9 cellular contexts compared by ENCODE assay signal in the genomic region with DNA sequence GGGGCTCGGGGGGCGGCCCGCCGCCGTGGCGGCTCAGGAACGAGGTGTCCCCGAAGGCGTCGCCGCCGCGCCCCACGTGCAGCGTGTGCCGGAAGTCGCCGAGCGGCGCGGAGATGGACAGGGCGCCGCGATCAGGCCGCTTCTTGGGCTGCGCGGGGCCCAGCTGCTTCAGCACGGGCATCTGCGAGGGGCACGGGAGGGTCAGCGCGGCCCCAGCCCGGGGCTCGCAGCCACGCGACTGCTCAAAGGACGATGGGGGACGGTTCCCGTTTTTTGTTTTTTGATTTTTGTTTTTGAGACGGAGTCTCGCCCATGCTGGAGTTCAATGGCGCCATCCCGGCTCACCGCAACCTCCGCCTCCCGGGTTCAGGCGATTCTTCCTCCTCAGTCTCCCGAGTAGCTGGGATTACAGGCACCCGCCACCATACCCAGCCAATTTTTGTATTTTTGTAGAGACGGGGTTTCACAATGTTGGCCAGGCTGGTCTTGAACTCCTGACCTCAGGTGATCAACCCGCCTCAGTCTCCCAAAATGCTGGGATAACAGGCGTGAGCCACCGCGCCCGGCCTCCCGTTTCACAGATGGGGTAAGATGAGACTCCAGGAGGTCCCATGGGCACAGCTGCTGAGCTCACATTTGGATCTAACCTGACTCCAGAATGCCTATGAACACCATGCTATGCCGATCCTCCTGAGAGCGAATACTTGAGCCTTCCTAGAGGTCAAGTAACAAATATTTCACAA. TPM values are rescaled to one million over a fixed set of nuclear protein-coding genes. Genes with fewer than 3 reads are reported as not detected.
DNase-seq lines count a peak whose midpoint lies in the region; ATAC-seq, FAIRE-seq and TF ChIP-seq lines count a peak whose summit lies in the region.
"Had no signal": no experiment of that assay in that cellular context is flagged by ENCODE, and none has a peak within 500 bp of the region (broad histone marks: within the 10 kb centered on the region; RNA-seq: fewer than 3 reads in every experiment).

No MANE protein-coding gene starts in this region.

- TF ChIP-seq EP300 in A549 (IDR thresholded peaks at IDR 0.05): no peak

- TF ChIP-seq POLR2A in A549 (IDR thresholded peaks at IDR 0.05; ENCODE audit: low read length): no peak

- H3K4me3 ChIP-seq in A549: peak overlapping the region; percentile 67
- H3K4me3 ChIP-seq in RWPE2 (ENCODE audit: severe bottlenecking): peak overlapping the region; percentile 69
- H3K4me3 ChIP-seq in kidney (ENCODE audit: low read length in 2 of 2): no peak overlapping the region

- WGBS in A549 (ENCODE audit: missing lambda C conversion rate): 94% methylated on average over 45 of the region's 58 CpGs

- H3K4me2 ChIP-seq in A549: peak overlapping the region; percentile 98

- H3K9ac ChIP-seq in kidney (ENCODE audit: low read length in 2 of 2): no peak overlapping the region

- H3K9me3 ChIP-seq in A549 (no peaks in the 10 kb centered on the region), RWPE2 (ENCODE audit: severe bottlenecking) (no peaks in the 10 kb centered on the region), kidney (ENCODE audit: control insufficient read depth in 1 of 2, low read length in 2 of 2) (no peaks in the 10 kb centered on the region)

- no peak for DNase-seq in A549 (ENCODE audit: low read depth in 1 of 2, low spot score in 1 of 2)
- no peak for DNase-seq in RWPE2 (ENCODE audit: low spot score)
- peak; percentile 86 for DNase-seq in kidney
- DNase-seq in NCI-H187 treated with DMSO at 0.1 percent for 48 hours (lab: John Stamatoyannopoulos, UW): no peak
- DNase-seq in NCI-H82 (lab: John Stamatoyannopoulos, UW): no peak
- DNase-seq in amniotic stem cell (lab: John Stamatoyannopoulos, UW): no peak

- ATAC-seq in A549 (no peak), RWPE2 (ENCODE audit: low read depth) (no peak)

- no peaks in the 10 kb centered on the region for H3K27me3 ChIP-seq in RWPE2 (ENCODE audit: insufficient read depth, poor library complexity, severe bottlenecking)

- TF ChIP-seq CTCF in A549 (IDR thresholded peaks at IDR 0.05): no peak
- no peak for TF ChIP-seq CTCF in RWPE2 (IDR thresholded peaks at IDR 0.05; ENCODE audit: poor library complexity, severe bottlenecking)
- no peak for TF ChIP-seq CTCF in kidney (IDR thresholded peaks at IDR 0.05; ENCODE audit: borderline replicate concordance, extremely low read depth, insufficient read depth)

- intact Hi-C loops in kidney (cut with DNase I): no loop called here

- H3K27ac ChIP-seq in A549 (peak overlapping the region; percentile 93 to 95), RWPE2 (ENCODE audit: poor library complexity, severe bottlenecking) (peak overlapping the region; percentile 91), kidney (ENCODE audit: low read depth in 2 of 2, low read length in 2 of 2) (no peak overlapping the region)

- no peak for TF ChIP-seq RAD21 in A549 (conservative IDR thresholded peaks at IDR 0.05 in 1 of 2, IDR thresholded peaks at IDR 0.05 in 1 of 2)

- POLR2A ChIA-PET in A549 (lab: Yijun Ruan, JAX): interaction anchor here (1.6 kb wide), 1 partner anchor 17 kb away, joined by 6 read pairs; the partner anchor contains the start of gene LENG8

- H3K36me3 ChIP-seq in RWPE2 (ENCODE audit: low read depth) (peaks cover 13% of the 10 kb centered on the region), kidney (ENCODE audit: control insufficient read depth in 1 of 2, insufficient read depth in 2 of 2, low read length in 2 of 2) (peaks cover 0 to 9% of the 10 kb centered on the region in 2 donors)

- FAIRE-seq in A549 (lab: Jason Lieb, UNC) (no peak), kidney (lab: Jason Lieb, UNC) (no peak)
- FAIRE-seq: D721Med had no signal

- H3K4me1 ChIP-seq in A549 (peaks cover 26% of the 10 kb centered on the region), RWPE2 (ENCODE audit: insufficient read depth, poor library complexity, severe bottlenecking) (peaks cover 9% of the 10 kb centered on the region), kidney (ENCODE audit: control insufficient read depth in 1 of 2, insufficient read depth in 1 of 2, low read depth in 1 of 2, low read length in 2 of 2) (peaks cover 5 to 16% of the 10 kb centered on the region in 2 donors)

- CTCF ChIA-PET in A549 (lab: Yijun Ruan, JAX): interaction anchor here (1.5 kb wide), 3 partner anchors 12 to 16 kb away, joined by 3 to 5 read pairs (median 4); no protein-coding TSS in a partner anchor

TF ChIP-seq in A549, 52 proteins besides CTCF, POLR2A, EP300 and RAD21:
- TF ChIP-seq HEYL (CRISPR knock-in tag; IDR thresholded peaks at IDR 0.05) (no peak), ZC3H11A (IDR thresholded peaks at IDR 0.05) (no peak)

RNA-seq across cellular contexts. Expression of gene LENG9, which starts 2.0 kb away (rescaled TPM):
- polyA plus RNA-seq in A549 (2011; rRNA removed) (1.9 and 2.1 TPM in 2 replicates), A549 (2017; fragmentation: RNase III; extraction: RNeasy Plus Mini Kit Qiagen cat#74134 plus additional on column Dnase treatment) (3.8 to 4.9 TPM (median 4.1 TPM) in 3 replicates), kidney (ENCODE audit: insufficient read depth, low read depth, low replicate concordance) (2.0 TPM)
- 1.6 and 2.8 TPM in 2 replicates for polyA plus RNA-seq in A549 (2012; cell fraction: cytosol; rRNA removed)
- 2.2 and 4.1 TPM in 2 replicates for polyA plus RNA-seq in A549 (2012; cell fraction: nucleus; rRNA removed)
- polyA minus RNA-seq in A549 (2011; rRNA and poly(A)+ RNA removed): 3.7 and 5.1 TPM in 2 replicates
- 6.8 TPM for total RNA-seq in kidney

RNA-seq across cellular contexts. Expression of gene CDC42EP5, which starts 7.6 kb away (rescaled TPM):
- polyA plus RNA-seq in A549 (2011; rRNA removed) (not detected in 2 replicates), A549 (2017; fragmentation: RNase III; extraction: RNeasy Plus Mini Kit Qiagen cat#74134 plus additional on column Dnase treatment) (not detected in 3 replicates), kidney (ENCODE audit: insufficient read depth, low read depth, low replicate concordance) (19.3 TPM)
- polyA plus RNA-seq in A549 (2012; cell fraction: cytosol; rRNA removed): 0.16 TPM in 1 of 2 replicates, not detected in the other
- polyA plus RNA-seq in A549 (2012; cell fraction: nucleus; rRNA removed): not detected in 2 replicates
- polyA minus RNA-seq in A549 (2011; rRNA and poly(A)+ RNA removed): not detected in 2 replicates
- total RNA-seq in kidney: 29.9 TPM
- total RNA-seq: T-helper 1 cell treated with Interleukin-12 subunit alpha and Interleukin-12 subunit beta and Interleukin-4 antibody, amounts not matched to agents 30 ng/mL and 1 ng/mL, for 36 hours had no signal

RNA-seq across cellular contexts. Expression of gene LENG8, which starts 16.5 kb away (rescaled TPM):
- 30.6 and 52.8 TPM in 2 replicates for polyA plus RNA-seq in A549 (2011; rRNA removed)
- polyA plus RNA-seq in A549 (2012; cell fraction: cytosol; rRNA removed): 48.4 and 62.4 TPM in 2 replicates
- 643 and 655 TPM in 2 replicates for polyA plus RNA-seq in A549 (2012; cell fraction: nucleus; rRNA removed)
- 137 to 148 TPM (median 140 TPM) in 3 replicates for polyA plus RNA-seq in A549 (2017; fragmentation: RNase III; extraction: RNeasy Plus Mini Kit Qiagen cat#74134 plus additional on column Dnase treatment)
- polyA minus RNA-seq in A549 (2011; rRNA and poly(A)+ RNA removed): 42.5 and 48.1 TPM in 2 replicates
- 208 TPM for total RNA-seq in kidney
- polyA plus RNA-seq in kidney (ENCODE audit: insufficient read depth, low read depth, low replicate concordance): 48.6 TPM

RNA-seq across cellular contexts. Expression of gene LAIR2, which starts 37.1 kb away (rescaled TPM):
- polyA plus RNA-seq in A549 (2011; rRNA removed) (not detected in 2 replicates), A549 (2017; fragmentation: RNase III; extraction: RNeasy Plus Mini Kit Qiagen cat#74134 plus additional on column Dnase treatment) (not detected in 3 replicates), kidney (ENCODE audit: insufficient read depth, low read depth, low replicate concordance) (not detected)
- not detected in 2 replicates for polyA plus RNA-seq in A549 (2012; cell fraction: cytosol; rRNA removed)
- not detected in 2 replicates for polyA plus RNA-seq in A549 (2012; cell fraction: nucleus; rRNA removed)
- polyA minus RNA-seq in A549 (2011; rRNA and poly(A)+ RNA removed): not detected in 2 replicates
- not detected for total RNA-seq in kidney
- total RNA-seq: kidney epithelial cell had no signal

RNA-seq across cellular contexts. Expression of gene TTYH1, which starts 50.3 kb away (rescaled TPM):
- polyA plus RNA-seq in A549 (2011; rRNA removed) (0.31 and 0.56 TPM in 2 replicates), A549 (2017; fragmentation: RNase III; extraction: RNeasy Plus Mini Kit Qiagen cat#74134 plus additional on column Dnase treatment) (0.15 to 0.32 TPM in 2 of 3 replicates, not detected in the other), kidney (ENCODE audit: insufficient read depth, low read depth, low replicate concordance) (1.9 TPM)
- 0.26 and 0.33 TPM in 2 replicates for polyA plus RNA-seq in A549 (2012; cell fraction: cytosol; rRNA removed)
- polyA plus RNA-seq in A549 (2012; cell fraction: nucleus; rRNA removed): 0.48 and 0.50 TPM in 2 replicates
- 0.29 and 1.1 TPM in 2 replicates for polyA minus RNA-seq in A549 (2011; rRNA and poly(A)+ RNA removed)
- total RNA-seq in kidney: 1.5 TPM
- total RNA-seq: kidney epithelial cell had no signal

Comparison
In these comparisons a context has a peak if more than half of its experiments do, and no peak if none do; other contexts are left out.
1. H3K27ac ChIP-seq: peak in A549 (2 of 2) and RWPE2 (single experiment); none in kidney (0 of 2).
2. H3K4me3 ChIP-seq: peak in A549 (single experiment) and RWPE2 (single experiment); none in kidney (0 of 2).
3. RNA of gene CDC42EP5, which starts 7.6 kb away (polyA plus RNA-seq): 19.3 TPM in kidney (single experiment); 0.16 TPM in A549; every median in the first group is over 10 times any median in the second.